ENCODE assay signal across 8 cellular contexts in genomic region chr19:38975861-38976271, GRCh38. TPM values are rescaled to one million over a fixed set of nuclear protein-coding genes. Genes with fewer than 3 reads are reported as not detected.
A peak's percentile ranks its signal among the peaks of the same experiment; 100 is the strongest.
DNase-seq lines count a peak whose midpoint lies in the region; ATAC-seq and TF ChIP-seq lines count a peak whose summit lies in the region.

No MANE protein-coding gene starts in this region.

- H3K27ac ChIP-seq in coronary artery = peak overlapping the region; percentile 80 to 97
- H3K27ac ChIP-seq in upper lobe of right lung = peak overlapping the region; percentile 73

- peak overlapping the region; percentile 90 for H3K4me3 ChIP-seq in coronary artery
- peak overlapping the region; percentile 68 for H3K4me3 ChIP-seq in upper lobe of right lung

- peaks cover 3% of the 10 kb centered on the region for H3K4me1 ChIP-seq in upper lobe of right lung

- peaks cover 20% of the 10 kb centered on the region for H3K4me1 Mint-ChIP-seq in activated naive CD4-positive, alpha-beta T cell treated with anti-CD3 and anti-CD28 coated beads for 36 hours (ENCODE audit: low read depth)

- CTCF ChIA-PET in activated naive CD4-positive, alpha-beta T cell treated with anti-CD3 and anti-CD28 coated beads for 36 hours (lab: Charles Lee) = interaction anchor here (0.6 to 1.2 kb wide), 2 partner anchors 9 to 488 kb away, joined by 3 to 4 read pairs; no protein-coding TSS in a partner anchor

- no peaks in the 10 kb centered on the region for H3K27me3 ChIP-seq in upper lobe of right lung

- H3K4me3 Mint-ChIP-seq in activated naive CD4-positive, alpha-beta T cell treated with anti-CD3 and anti-CD28 coated beads for 36 hours = peak overlapping the region; percentile 41

- H3K27me3 Mint-ChIP-seq in activated naive CD4-positive, alpha-beta T cell treated with anti-CD3 and anti-CD28 coated beads for 36 hours (ENCODE audit: low read depth) = peaks cover 23% of the 10 kb centered on the region

- peaks cover 5% of the 10 kb centered on the region for H3K9me3 Mint-ChIP-seq in activated naive CD4-positive, alpha-beta T cell treated with anti-CD3 and anti-CD28 coated beads for 36 hours

- no peaks in the 10 kb centered on the region for H3K36me3 Mint-ChIP-seq in activated naive CD4-positive, alpha-beta T cell treated with anti-CD3 and anti-CD28 coated beads for 36 hours (ENCODE audit: low read depth)

- no peak for DNase-seq in activated naive CD4-positive, alpha-beta T cell treated with anti-CD3 and anti-CD28 coated beads for 36 hours
- DNase-seq in activated naive CD4-positive, alpha-beta T cell treated with anti-CD3 and anti-CD28 coated beads, Interleukin-2, amount 50 U/mL, for 16 hours = no peak
- DNase-seq in coronary artery (ENCODE audit: low spot score) (peak; percentile 79), lung microvascular endothelial cell (ENCODE audit: low read depth in 2 of 2) (peak; percentile 24 to 33), upper lobe of right lung (no peak), SHP77 (lab: John Stamatoyannopoulos, UW) (no peak)

- intact Hi-C loops in activated naive CD4-positive, alpha-beta T cell treated with anti-CD3 and anti-CD28 coated beads for 36 hours (cut with micrococcal nuclease) = no loop called here
- intact Hi-C loops in upper lobe of right lung (cut with DNase I) = no loop called here

- no peaks in the 10 kb centered on the region for H3K36me3 ChIP-seq in upper lobe of right lung

- no peak for TF ChIP-seq CTCF in coronary artery (IDR thresholded peaks at IDR 0.05)
- TF ChIP-seq CTCF in upper lobe of right lung (IDR thresholded peaks at IDR 0.05) = no peak

- no peaks in the 10 kb centered on the region for H3K9me3 ChIP-seq in upper lobe of right lung

- peak; percentile 46 for ATAC-seq in upper lobe of right lung
- ATAC-seq in HG03571 (IDR thresholded peaks at IDR 0.05; ENCODE audit: unreplicated experiment) = no peak
- no peak for ATAC-seq in GM21381 (IDR thresholded peaks at IDR 0.05; ENCODE audit: unreplicated experiment)

- H3K27ac Mint-ChIP-seq in activated naive CD4-positive, alpha-beta T cell treated with anti-CD3 and anti-CD28 coated beads for 36 hours = no peak overlapping the region

RNA-seq across cellular contexts. Expression of gene FBXO17, which starts 0.3 kb away (rescaled TPM):
- total RNA-seq in activated naive CD4-positive, alpha-beta T cell treated with anti-CD3 and anti-CD28 coated beads for 36 hours = under 1 TPM in 1 of 2 experiments, not detected in 1; 0.07 TPM
- total RNA-seq in lung microvascular endothelial cell = 17.0 and 20.0 TPM in 2 replicates
- total RNA-seq in upper lobe of right lung = 13.3 TPM

RNA-seq across cellular contexts. Expression of gene MRPS12, which starts 45.1 kb away (rescaled TPM):
- total RNA-seq in activated naive CD4-positive, alpha-beta T cell treated with anti-CD3 and anti-CD28 coated beads for 36 hours = 10 to 100 TPM; 49.0 to 56.0 TPM
- total RNA-seq in lung microvascular endothelial cell = 36.4 and 41.9 TPM in 2 replicates
- total RNA-seq in upper lobe of right lung = 28.8 TPM

RNA-seq across cellular contexts. Expression of gene SARS2, which starts 45.3 kb away (rescaled TPM):
- 10 to 100 TPM; 43.6 to 52.6 TPM for total RNA-seq in activated naive CD4-positive, alpha-beta T cell treated with anti-CD3 and anti-CD28 coated beads for 36 hours
- total RNA-seq in lung microvascular endothelial cell (16.5 and 19.2 TPM in 2 replicates), upper lobe of right lung (21.6 TPM)

RNA-seq across cellular contexts. Expression of gene FBXO27, which starts 56.5 kb away (rescaled TPM):
- total RNA-seq in activated naive CD4-positive, alpha-beta T cell treated with anti-CD3 and anti-CD28 coated beads for 36 hours = 1 to 10 TPM; 1.0 to 1.8 TPM
- 0.44 and 0.79 TPM in 2 replicates for total RNA-seq in lung microvascular endothelial cell
- total RNA-seq in upper lobe of right lung = 7.6 TPM

Comparison
In these comparisons a context has a peak if more than half of its experiments do, and no peak if none do; other contexts are left out.
1. DNase-seq: peak in coronary artery (single experiment) and lung microvascular endothelial cell (2 of 2); none in activated naive CD4-positive, alpha-beta T cell treated with anti-CD3 and anti-CD28 coated beads for 36 hours (single experiment), activated naive CD4-positive, alpha-beta T cell treated with anti-CD3 and anti-CD28 coated beads, Interleukin-2, amount 50 U/mL, for 16 hours (single experiment), upper lobe of right lung (single experiment) and SHP77 (0 of 2).
2. RNA of gene FBXO17, which starts 0.3 kb away (total RNA-seq): 17.0 to 20.0 TPM in lung microvascular endothelial cell and 13.3 TPM in upper lobe of right lung (single experiment); 0.07 TPM in activated naive CD4-positive, alpha-beta T cell treated with anti-CD3 and anti-CD28 coated beads for 36 hours; every median in the first group is over 10 times any median in the second.